Comparison of ENCODE assay signal across 8 cellular contexts in the genomic region with DNA sequence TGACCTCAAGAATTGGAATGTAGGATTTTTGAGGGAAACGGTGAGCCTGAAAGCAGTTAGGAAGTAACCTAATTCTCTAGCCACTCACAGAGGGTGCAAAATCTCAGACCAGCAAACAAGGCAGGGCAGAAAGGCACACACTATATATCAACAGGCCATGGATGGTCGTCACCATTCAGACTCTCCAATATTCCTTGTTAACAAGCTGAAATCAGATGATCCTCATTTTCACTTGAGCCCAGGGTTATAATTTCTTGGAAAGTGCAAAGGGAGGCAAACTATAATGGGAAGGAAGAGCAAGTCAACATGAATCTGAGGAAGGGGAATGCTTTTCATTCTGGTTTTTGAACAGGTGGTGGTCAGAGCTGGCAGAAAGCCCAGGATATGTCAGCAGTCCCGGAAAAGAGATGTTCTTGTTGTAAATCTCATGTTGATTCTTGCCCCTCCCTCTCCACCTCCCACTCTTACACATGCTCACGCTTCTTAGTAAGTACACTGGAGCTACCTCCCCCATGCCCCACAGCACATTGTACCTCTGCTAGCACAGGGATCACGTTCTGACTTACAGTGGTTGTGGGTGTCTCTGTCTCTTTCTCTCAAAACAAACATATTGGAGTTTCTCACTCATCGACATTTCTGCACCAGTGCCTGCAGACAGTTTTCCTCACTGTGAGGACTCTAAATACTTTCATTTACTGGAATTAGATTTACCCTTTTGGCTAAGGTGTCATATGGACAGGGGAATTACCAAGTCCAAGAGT.
A peak's percentile ranks its signal among the peaks of the same experiment; 100 is the strongest.
DNase-seq lines count a peak whose midpoint lies in the region; ATAC-seq and TF ChIP-seq lines count a peak whose summit lies in the region.
"Had no signal": no experiment of that assay in that cellular context is flagged by ENCODE, and none has a peak within 500 bp of the region (broad histone marks: within the 10 kb centered on the region; RNA-seq: fewer than 3 reads in every experiment).

No MANE protein-coding gene starts in this region.

- H3F3A ChIP-seq in neural progenitor cell (ENCODE audit: low read depth): peaks cover 2% of the 10 kb centered on the region

- CTCF ChIA-PET in activated CD8-positive, alpha-beta T cell treated with anti-CD3 and anti-CD28 coated beads for 36 hours (lab: Charles Lee): interaction anchor here (0.9 to 5.9 kb wide), 6 partner anchors 10 to 123 kb away, joined by 3 to 38 read pairs (median 4); no protein-coding TSS in a partner anchor

- TF ChIP-seq CTCF in activated CD8-positive, alpha-beta T cell treated with anti-CD3 and anti-CD28 coated beads for 36 hours (IDR thresholded peaks at IDR 0.05): no peak
- TF ChIP-seq CTCF in neural progenitor cell (IDR thresholded peaks at IDR 0.05): no peak

- H3K27me3 ChIP-seq in neural progenitor cell: no peaks in the 10 kb centered on the region

- H3K4me1 ChIP-seq in neural progenitor cell: peaks cover 4% of the 10 kb centered on the region

- H3K4me3 Mint-ChIP-seq in activated CD8-positive, alpha-beta T cell treated with anti-CD3 and anti-CD28 coated beads for 36 hours: peak overlapping the region; percentile 22
- H3K4me3 Mint-ChIP-seq in neural progenitor cell: no peak overlapping the region
- H3K4me3 Mint-ChIP-seq: neural crest cell had no signal

- H3K36me3 Mint-ChIP-seq in activated CD8-positive, alpha-beta T cell treated with anti-CD3 and anti-CD28 coated beads for 36 hours (ENCODE audit: low read depth): peaks cover 5% of the 10 kb centered on the region
- H3K36me3 Mint-ChIP-seq in neural progenitor cell: no peaks in the 10 kb centered on the region

- DNase-seq in NCI-H2107 (lab: John Stamatoyannopoulos, UW) (peak; percentile 39), left ventricle myocardium superior (no peak), neural progenitor cell (ENCODE audit: low spot score) (no peak)
- DNase-seq in activated CD8-positive, alpha-beta T cell treated with anti-CD3 and anti-CD28 coated beads for 36 hours: peak; percentile 86
- DNase-seq in stimulated activated CD4-positive, alpha-beta T cell treated with anti-CD3 and anti-CD28 coated beads, TNF-alpha, amount 100 ng/mL, for 4 hours (ENCODE audit: low read depth in 3 of 3): peak in 2 of 3 experiments; percentile 19 to 22

- no peak overlapping the region for H2AFZ ChIP-seq in neural progenitor cell (replicated peaks)

- H4K20me1 ChIP-seq in neural progenitor cell (ENCODE audit: low read depth): no peaks in the 10 kb centered on the region

- H3K4me2 ChIP-seq in neural progenitor cell: no peak overlapping the region

- H3K27ac ChIP-seq in neural progenitor cell: no peak overlapping the region

- POLR2A ChIA-PET in activated CD8-positive, alpha-beta T cell treated with anti-CD3 and anti-CD28 coated beads for 36 hours (lab: Charles Lee): interaction anchor here (0.6 to 1.6 kb wide), 2 partner anchors 20 to 37 kb away, joined by 3 read pairs; no protein-coding TSS in a partner anchor

- no peak overlapping the region for H3K4me3 ChIP-seq in neural progenitor cell

- no peak overlapping the region for H3K9ac ChIP-seq in neural progenitor cell

- intact Hi-C loops in activated CD8-positive, alpha-beta T cell treated with anti-CD3 and anti-CD28 coated beads for 36 hours (cut with micrococcal nuclease): loop anchor here (5.0 kb wide), 1 partner anchor 46 kb away; no protein-coding TSS in a partner anchor
- intact Hi-C loops in left ventricle myocardium superior (cut with micrococcal nuclease): no loop called here

- H3K79me2 ChIP-seq in neural progenitor cell (ENCODE audit: low read depth): no peaks in the 10 kb centered on the region

- peaks cover 21% of the 10 kb centered on the region for H3K9me3 Mint-ChIP-seq in activated CD8-positive, alpha-beta T cell treated with anti-CD3 and anti-CD28 coated beads for 36 hours
- peaks cover 10% of the 10 kb centered on the region for H3K9me3 Mint-ChIP-seq in neural progenitor cell

- no peaks in the 10 kb centered on the region for H3K9me3 ChIP-seq in neural progenitor cell (ENCODE audit: low read depth)

- no peaks in the 10 kb centered on the region for H3K36me3 ChIP-seq in neural progenitor cell

- ATAC-seq in GM18868 (IDR thresholded peaks at IDR 0.05; ENCODE audit: unreplicated experiment) (peak; percentile 75), HG02973 (IDR thresholded peaks at IDR 0.05; ENCODE audit: unreplicated experiment) (peak; percentile 64), left ventricle myocardium superior (peak; percentile 29)
- ATAC-seq in activated CD8-positive, alpha-beta T cell treated with anti-CD3 and anti-CD28 coated beads for 36 hours: peak; percentile 86

- H3K4me1 Mint-ChIP-seq in activated CD8-positive, alpha-beta T cell treated with anti-CD3 and anti-CD28 coated beads for 36 hours (ENCODE audit: low read depth): peaks cover 57% of the 10 kb centered on the region
- H3K4me1 Mint-ChIP-seq in neural progenitor cell: peaks cover 26% of the 10 kb centered on the region
- H3K4me1 Mint-ChIP-seq: neural crest cell had no signal

- H3K27ac Mint-ChIP-seq in activated CD8-positive, alpha-beta T cell treated with anti-CD3 and anti-CD28 coated beads for 36 hours: peak overlapping the region; percentile 91
- H3K27ac Mint-ChIP-seq in neural progenitor cell: no peak overlapping the region

- no peaks in the 10 kb centered on the region for H3K27me3 Mint-ChIP-seq in activated CD8-positive, alpha-beta T cell treated with anti-CD3 and anti-CD28 coated beads for 36 hours
- peaks cover 2% of the 10 kb centered on the region for H3K27me3 Mint-ChIP-seq in neural progenitor cell (ENCODE audit: insufficient read depth, low read depth)

Comparison
In these comparisons a context has a peak if more than half of its experiments do, and no peak if none do; other contexts are left out.
1. ATAC-seq: peak in every context shown above with its lines; median percentile 86 in activated CD8-positive, alpha-beta T cell treated with anti-CD3 and anti-CD28 coated beads for 36 hours; 75 in GM18868; 64 in HG02973; 29 in left ventricle myocardium superior.
2. DNase-seq: peak in NCI-H2107 (single experiment), activated CD8-positive, alpha-beta T cell treated with anti-CD3 and anti-CD28 coated beads for 36 hours (single experiment) and stimulated activated CD4-positive, alpha-beta T cell treated with anti-CD3 and anti-CD28 coated beads, TNF-alpha, amount 100 ng/mL, for 4 hours (2 of 3); none in left ventricle myocardium superior (single experiment) and neural progenitor cell (single experiment).